ENCODE assay signal across 13 cellular contexts in genomic region chr3:177832862-177833261, GRCh38.
A peak's percentile ranks its signal among the peaks of the same experiment; 100 is the strongest.
DNase-seq lines count a peak whose midpoint lies in the region; TF ChIP-seq lines count a peak whose summit lies in the region.
"Had no signal": no experiment of that assay in that cellular context is flagged by ENCODE, and none has a peak within 500 bp of the region (broad histone marks: within the 10 kb centered on the region; RNA-seq: fewer than 3 reads in every experiment).

No MANE protein-coding gene starts in this region.

- H3K4me3 Mint-ChIP-seq in mesothelial cell of epicardium, result no peak overlapping the region
- H3K4me3 Mint-ChIP-seq in type B pancreatic cell, result no peak overlapping the region

- no peak for TF ChIP-seq CTCF in mammary epithelial cell (conservative IDR thresholded peaks at IDR 0.05 in 1 of 2, IDR thresholded peaks at IDR 0.05 in 1 of 2; ENCODE audit: extremely low read depth in 1 of 2, insufficient read depth in 1 of 2, low read depth in 1 of 2, low read length in 2 of 2)
- TF ChIP-seq CTCF in mesothelial cell of epicardium (IDR thresholded peaks at IDR 0.05; ENCODE audit: unreplicated experiment), result no peak
- TF ChIP-seq CTCF in type B pancreatic cell (conservative IDR thresholded peaks at IDR 0.05), result no peak

- H3K4me1 ChIP-seq in mammary epithelial cell (ENCODE audit: insufficient read depth, low read length), result peaks cover 64% of the 10 kb centered on the region
- H3K4me1 ChIP-seq: spleen had no signal

- H3K79me2 ChIP-seq in mammary epithelial cell (ENCODE audit: insufficient read depth, low read length), result no peaks in the 10 kb centered on the region

- H3K36me3 ChIP-seq in mammary epithelial cell (ENCODE audit: insufficient read depth, low read length), result no peaks in the 10 kb centered on the region
- H3K36me3 ChIP-seq: spleen, thoracic aorta had no signal

- H3K9ac ChIP-seq in mammary epithelial cell (ENCODE audit: insufficient read depth, low read length), result no peak overlapping the region

- H3K27ac ChIP-seq in mammary epithelial cell (ENCODE audit: insufficient read depth, low read depth, low read length), result peak overlapping the region; percentile 8
- H3K27ac ChIP-seq: thoracic aorta had no signal

- DNase-seq in NCI-H1105 (lab: John Stamatoyannopoulos, UW), result peak; percentile 94
- peak; percentile 53 for DNase-seq in NCI-H2196 (lab: John Stamatoyannopoulos, UW; ENCODE audit: unreplicated experiment)
- no peak for DNase-seq in mammary epithelial cell
- DNase-seq in mesothelial cell of epicardium (ENCODE audit: low spot score in 2 of 2, unreplicated experiment in 2 of 2), result no peak
- no peak for DNase-seq in type B pancreatic cell (ENCODE audit: extremely low spot score, unreplicated experiment)
- no peak for DNase-seq in LoVo (ENCODE audit: low spot score)
- DNase-seq in mucosa of gallbladder (ENCODE audit: low spot score), result no peak
- no peak for DNase-seq in DMS153 (lab: John Stamatoyannopoulos, UW)
- DNase-seq: activated CD4-positive, alpha-beta T cell treated with anti-CD3 and anti-CD28 coated beads, Interleukin-2, amount 50 U/mL, for 48 hours; mesenchymal stem cell; spleen had no signal

- dilution Hi-C loops in mammary epithelial cell (cut with HindIII; ENCODE audit: low sequenced_read_pairs), result no loop called here

- H3K4me2 ChIP-seq in mammary epithelial cell (ENCODE audit: insufficient read depth, low read depth, low read length), result no peak overlapping the region

- H3K9me3 Mint-ChIP-seq in mesothelial cell of epicardium, result no peaks in the 10 kb centered on the region
- H3K9me3 Mint-ChIP-seq in type B pancreatic cell, result no peaks in the 10 kb centered on the region
- H3K9me3 Mint-ChIP-seq: activated T-helper 2 cell treated with anti-CD3 and anti-CD28 coated beads, Interferon-gamma antibody, Interleukin-2, Interleukin-4, amounts not matched to agents 10 μg/mL and 5 μg/mL and 100 μg/mL, durations not matched to agents 14 hours and 24 hours and 36 hours had no signal

- peak overlapping the region; percentile 63 for H3K27ac Mint-ChIP-seq in mesothelial cell of epicardium
- H3K27ac Mint-ChIP-seq in type B pancreatic cell, result no peak overlapping the region
- H3K27ac Mint-ChIP-seq: activated T-helper 2 cell treated with anti-CD3 and anti-CD28 coated beads, Interferon-gamma antibody, Interleukin-2, Interleukin-4, amounts not matched to agents 10 μg/mL and 5 μg/mL and 100 μg/mL, durations not matched to agents 14 hours and 24 hours and 36 hours had no signal

- H3K36me3 Mint-ChIP-seq in mesothelial cell of epicardium (no peaks in the 10 kb centered on the region), type B pancreatic cell (no peaks in the 10 kb centered on the region)

- in situ Hi-C loops in mammary epithelial cell (cut with MboI; ENCODE audit: low sequenced_read_pairs in 2 of 2), result no loop called here

- H3K9me3 ChIP-seq in mammary epithelial cell (replicated peaks; ENCODE audit: insufficient read depth, low read length), result no peaks in the 10 kb centered on the region
- H3K9me3 ChIP-seq: spleen, thoracic aorta had no signal

- intact Hi-C loops in mammary epithelial cell (cut with micrococcal nuclease), result no loop called here

- H4K20me1 ChIP-seq in mammary epithelial cell (ENCODE audit: insufficient read depth, low read length), result no peaks in the 10 kb centered on the region

- WGBS in mammary epithelial cell (ENCODE audit: low coverage, missing lambda C conversion rate), result 35% methylated on average over 2 of the region's 2 CpGs

- H2AFZ ChIP-seq in mammary epithelial cell (ENCODE audit: low read depth, low read length), result no peak overlapping the region

- BruUV-seq in mammary epithelial cell (replicated peaks; lab: Mats Ljungman, UMichigan), result no TSS peak

- H3K4me1 Mint-ChIP-seq in mesothelial cell of epicardium (peaks cover 34% of the 10 kb centered on the region), type B pancreatic cell (ENCODE audit: unreplicated experiment) (peaks cover 65% of the 10 kb centered on the region)

- CTCF ChIA-PET in mammary epithelial cell (lab: Charles Lee; ENCODE audit: low non-redundant PET), result no interaction called here

- no peaks in the 10 kb centered on the region for H3K27me3 ChIP-seq in mammary epithelial cell (ENCODE audit: insufficient read depth, low read length)
- H3K27me3 ChIP-seq: spleen had no signal

- H3K27me3 Mint-ChIP-seq in mesothelial cell of epicardium (ENCODE audit: low read depth), result no peaks in the 10 kb centered on the region
- no peaks in the 10 kb centered on the region for H3K27me3 Mint-ChIP-seq in type B pancreatic cell

- no peak overlapping the region for H3K4me3 ChIP-seq in mammary epithelial cell (replicated peaks in 1 of 3; ENCODE audit: insufficient read depth in 1 of 3, low read depth in 2 of 3, low read length in 3 of 3)
- H3K4me3 ChIP-seq: spleen, thoracic aorta had no signal

Comparison
In these comparisons a context has a peak if more than half of its experiments do, and no peak if none do; other contexts are left out.
1. DNase-seq: peak in NCI-H1105 (single experiment) and NCI-H2196 (single experiment); none in mammary epithelial cell (single experiment), mesothelial cell of epicardium (0 of 2), type B pancreatic cell (single experiment), LoVo (single experiment), mucosa of gallbladder (single experiment) and DMS153 (single experiment).